Comparison of ENCODE assay signal across 8 cellular contexts in the genomic region with DNA sequence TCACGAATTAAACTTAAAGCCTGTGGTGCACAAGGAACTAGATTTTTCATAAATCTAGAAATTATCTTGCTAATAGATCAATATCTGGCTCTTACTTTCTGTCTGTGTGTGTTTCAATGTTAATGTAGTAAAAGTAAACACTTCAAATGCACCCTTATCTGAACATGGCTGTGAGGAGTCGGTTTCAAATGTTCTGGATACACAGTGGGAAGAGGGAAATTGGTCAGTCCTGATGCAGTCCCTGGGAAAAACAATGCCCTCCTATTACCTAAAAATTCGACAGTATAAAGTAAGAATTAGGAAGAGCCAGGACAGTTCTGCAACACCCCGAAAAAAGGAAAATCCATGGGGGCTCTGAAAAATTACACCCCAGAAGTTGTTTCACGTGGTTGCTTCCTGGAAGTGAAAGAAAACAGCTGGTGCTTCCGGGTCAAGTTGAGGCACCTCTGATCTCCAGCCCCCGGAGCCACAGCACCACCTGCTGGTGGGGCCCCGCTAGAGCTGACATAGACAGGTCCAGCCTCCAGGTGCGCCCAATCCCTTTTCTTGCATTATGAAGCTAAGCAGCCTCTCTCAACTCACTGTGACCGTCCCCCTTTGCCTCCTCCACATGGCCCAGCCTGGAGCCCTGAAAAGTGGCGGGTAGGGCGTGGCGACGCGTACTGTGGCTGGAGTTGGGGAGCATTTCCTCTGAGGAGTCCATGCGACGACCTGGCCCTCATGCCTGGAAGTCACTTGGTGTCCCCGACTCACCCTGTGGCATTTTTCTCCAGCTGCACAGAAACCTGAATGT. TPM values are rescaled to one million over a fixed set of nuclear protein-coding genes. Genes with fewer than 3 reads are reported as not detected.
DNase-seq lines count a peak whose midpoint lies in the region; ATAC-seq, FAIRE-seq and TF ChIP-seq lines count a peak whose summit lies in the region.

No MANE protein-coding gene starts in this region.

- POLR2A ChIA-PET in MCF 10A (lab: Yijun Ruan, JAX) = no interaction called here
- POLR2A ChIA-PET in K562 (lab: Yijun Ruan, JAX) = interaction anchor here (0.6 kb wide), 1 partner anchor 65 kb away, joined by 3 read pairs; no protein-coding TSS in a partner anchor

- H3K4me2 ChIP-seq in OCI-LY3 (ENCODE audit: low read length) (peak overlapping the region; percentile 33), K562 (ENCODE audit: insufficient read depth, low read length) (no peak overlapping the region)

- no peak for TF ChIP-seq POLR2A in breast epithelium (IDR thresholded peaks at IDR 0.05)
- no peak for TF ChIP-seq POLR2A in K562 (conservative IDR thresholded peaks at IDR 0.05)
- TF ChIP-seq POLR2A in prostate gland (IDR thresholded peaks at IDR 0.05) = no peak

- in situ Hi-C loops in K562 (cut with MboI) = no loop called here

- TF ChIP-seq RAD21 in K562 (CRISPR knock-in tag; conservative IDR thresholded peaks at IDR 0.05 in 1 of 2, IDR thresholded peaks at IDR 0.05 in 1 of 2) = peak in 1 of 2 experiments; percentile 57; a peak in 2 of 4 replicates

- no peak for FAIRE-seq in K562 (lab: Jason Lieb, UNC)

- no peak overlapping the region for H3K9ac ChIP-seq in OCI-LY3 (ENCODE audit: low read length)
- H3K9ac ChIP-seq in K562 (ENCODE audit: insufficient read depth in 1 of 2, low read depth in 2 of 2, low read length in 2 of 2) = no peak overlapping the region

- H3K27ac ChIP-seq in breast epithelium (no peak overlapping the region), OCI-LY3 (ENCODE audit: low read length) (no peak overlapping the region), K562 (ENCODE audit: extremely low read depth, low read depth, low read length) (no peak overlapping the region), prostate gland (no peak overlapping the region)

- 33% methylated on average over 18 of the region's 18 CpGs for WGBS in K562 (ENCODE audit: insufficient coverage, low coverage, missing lambda C conversion rate)
- 50% methylated on average over 18 of the region's 18 CpGs for WGBS in prostate gland

- peak overlapping the region; percentile 78 for H2AFZ ChIP-seq in OCI-LY3 (ENCODE audit: low read depth, low read length)
- peak overlapping the region; percentile 46; the same call in 1 of the 2 replicates for H2AFZ ChIP-seq in K562 (ENCODE audit: low read depth, low read length)

- H3K36me3 ChIP-seq in breast epithelium = no peaks in the 10 kb centered on the region
- no peaks in the 10 kb centered on the region for H3K36me3 ChIP-seq in OCI-LY3 (replicated peaks; ENCODE audit: low read depth, low read length)
- no peaks in the 10 kb centered on the region for H3K36me3 ChIP-seq in K562 (ENCODE audit: control insufficient read depth, insufficient read depth, low read length)
- H3K36me3 ChIP-seq in prostate gland = no peaks in the 10 kb centered on the region

- no peaks in the 10 kb centered on the region for H3K79me2 ChIP-seq in OCI-LY3 (ENCODE audit: low read length)
- no peaks in the 10 kb centered on the region for H3K79me2 ChIP-seq in K562 (ENCODE audit: control insufficient read depth, insufficient read depth, low read length)

- H3K27ac Mint-ChIP-seq in MCF 10A (ENCODE audit: low read depth, unreplicated experiment) = no peak overlapping the region

- peak; percentile 40 for TF ChIP-seq CTCF in MCF 10A (IDR thresholded peaks at IDR 0.05; ENCODE audit: unreplicated experiment)
- TF ChIP-seq CTCF in breast epithelium (IDR thresholded peaks at IDR 0.05) = peak in 1 of 3 donors; percentile 20
- peak; percentile 87 for TF ChIP-seq CTCF in OCI-LY3 (IDR thresholded peaks at IDR 0.05; ENCODE audit: low read depth, low read length)
- peak; percentile 73 to 92 (median 81) for TF ChIP-seq CTCF in K562 (IDR thresholded peaks at IDR 0.05 in 2 of 3, conservative IDR thresholded peaks at IDR 0.05 in 1 of 3; ENCODE audit: insufficient read depth in 2 of 3, low read depth in 1 of 3, low read length in 3 of 3)
- TF ChIP-seq CTCF in prostate gland (IDR thresholded peaks at IDR 0.05) = peak; percentile 13 to 56 (median 44)
- no peak for TF ChIP-seq CTCF in omental fat pad (IDR thresholded peaks at IDR 0.05)

- no peaks in the 10 kb centered on the region for H3K36me3 Mint-ChIP-seq in MCF 10A (ENCODE audit: insufficient read depth, unreplicated experiment)

- DNase-seq in MCF 10A (ENCODE audit: unreplicated experiment) (peak; percentile 59), breast epithelium (ENCODE audit: low spot score in 2 of 2) (no peak), K562 (ENCODE audit: extremely low read depth in 1 of 4, low spot score in 3 of 4) (peak; percentile 52 to 65 (median 62)), prostate gland (ENCODE audit: low spot score) (no peak), omental fat pad (ENCODE audit: low spot score) (no peak)

- H4K20me1 ChIP-seq in OCI-LY3 (ENCODE audit: insufficient read depth, low read length) = no peaks in the 10 kb centered on the region
- no peaks in the 10 kb centered on the region for H4K20me1 ChIP-seq in K562 (replicated peaks; ENCODE audit: control insufficient read depth, insufficient read depth, low read length)

- ATAC-seq in K562 (peak; percentile 93), omental fat pad (ENCODE audit: low FRiP score) (no peak), HG03095 (IDR thresholded peaks at IDR 0.05; ENCODE audit: unreplicated experiment) (no peak), HG02642 (IDR thresholded peaks at IDR 0.05; ENCODE audit: poor library complexity, unreplicated experiment) (no peak)

- intact Hi-C loops in MCF 10A (cut with micrococcal nuclease) (no loop called here), breast epithelium (cut with DNase I; ENCODE audit: low total_unique reads) (no loop called here), K562 (cut with micrococcal nuclease) (no loop called here), prostate gland (cut with DNase I) (no loop called here)

- no peak overlapping the region for H3K4me3 Mint-ChIP-seq in MCF 10A (ENCODE audit: unreplicated experiment)

- CTCF ChIA-PET in MCF 10A (lab: Yijun Ruan, JAX) = interaction anchor here (0.8 to 1.5 kb wide), 3 partner anchors 28 to 91 kb away, joined by 3 to 6 read pairs (median 4); no protein-coding TSS in a partner anchor
- CTCF ChIA-PET in K562 (lab: Yijun Ruan, JAX; ENCODE audit: low intra/inter-chr PET ratio) = no interaction called here

- TF ChIP-seq EP300 in K562 (IDR thresholded peaks at IDR 0.05; ENCODE audit: low read length) = no peak

- peaks cover 7% of the 10 kb centered on the region for H3K9me3 Mint-ChIP-seq in MCF 10A (ENCODE audit: unreplicated experiment)

- H3K27me3 ChIP-seq in breast epithelium (no peaks in the 10 kb centered on the region), OCI-LY3 (ENCODE audit: low read depth, low read length) (peaks cover 51% of the 10 kb centered on the region), K562 (ENCODE audit: control insufficient read depth in 2 of 2, insufficient read depth in 2 of 2, low read length in 2 of 2) (peaks cover 0 to 17% of the 10 kb centered on the region in 2 experiments; a peak in 1 of 5 replicates), prostate gland (replicated peaks; ENCODE audit: insufficient read depth) (no peaks in the 10 kb centered on the region)

- no peak overlapping the region for H3K4me3 ChIP-seq in breast epithelium
- peak overlapping the region; percentile 41 for H3K4me3 ChIP-seq in OCI-LY3 (ENCODE audit: low read length)
- no peak overlapping the region for H3K4me3 ChIP-seq in K562
- H3K4me3 ChIP-seq in prostate gland = no peak overlapping the region

- H3K9me3 ChIP-seq in breast epithelium = peaks cover 0 to 6% of the 10 kb centered on the region in 2 donors
- peaks cover 1% of the 10 kb centered on the region; the same call in 1 of the 2 replicates for H3K9me3 ChIP-seq in OCI-LY3 (ENCODE audit: insufficient read depth, low read length)
- H3K9me3 ChIP-seq in K562 (replicated peaks; ENCODE audit: control insufficient read depth, insufficient read depth, low read depth, low read length) = no peaks in the 10 kb centered on the region
- no peaks in the 10 kb centered on the region for H3K9me3 ChIP-seq in prostate gland

- BruUV-seq in MCF 10A (replicated peaks; lab: Mats Ljungman, UMichigan) (no TSS peak), K562 (replicated peaks; lab: Mats Ljungman, UMichigan) (no TSS peak)

- H3K4me1 Mint-ChIP-seq in MCF 10A (ENCODE audit: insufficient read depth, unreplicated experiment) = no peaks in the 10 kb centered on the region

- peaks cover 45% of the 10 kb centered on the region for H3K27me3 Mint-ChIP-seq in MCF 10A (ENCODE audit: insufficient read depth, unreplicated experiment)

- H3K4me1 ChIP-seq in breast epithelium = no peaks in the 10 kb centered on the region
- no peaks in the 10 kb centered on the region for H3K4me1 ChIP-seq in OCI-LY3 (ENCODE audit: low read length)
- H3K4me1 ChIP-seq in K562 (replicated peaks in 1 of 2; ENCODE audit: control insufficient read depth in 2 of 2, insufficient read depth in 2 of 2, low read length in 2 of 2) = no peaks in the 10 kb centered on the region
- no peaks in the 10 kb centered on the region for H3K4me1 ChIP-seq in prostate gland (replicated peaks)

- H3K9me1 ChIP-seq in K562 (ENCODE audit: control insufficient read depth, insufficient read depth, low read length) = no peaks in the 10 kb centered on the region

RNA-seq across cellular contexts. Expression of a gene that starts 8.3 kb away (rescaled TPM):
- total RNA-seq in MCF 10A (2022) (not detected in 2 replicates), breast epithelium (under 1 TPM in 1 of 3 donors, not detected in 2; 0.16 TPM), K562 (2014; rRNA removed) (not detected in 2 replicates), K562 (2014; rRNA removed; fragmentation: Illumina TruSeq; extraction: Trizol) (not detected in 2 replicates), K562 (2015; rRNA removed; fragmentation: Illumina TruSeq; extraction: Trizol) (not detected in 2 replicates), K562 (2021) (not detected in 2 replicates), prostate gland (10 to 100 TPM in 1 of 2 donors, under 1 TPM in 1; 0.18 to 70.5 TPM), omental fat pad (not detected)
- total RNA-seq in K562 (2011; cell fraction: chromatin; rRNA removed; ENCODE audit: low replicate concordance) = not detected in 2 replicates
- total RNA-seq in K562 (2011; cell fraction: nucleolus; rRNA removed) = not detected in 2 replicates
- not detected in 2 replicates for total RNA-seq in K562 (2011; cell fraction: nucleoplasm; rRNA removed)
- polyA plus RNA-seq in K562 (2011; rRNA removed) (not detected in 2 replicates), K562 (2014; fragmentation: Illumina TruSeq; extraction: Trizol) (not detected in 2 replicates), K562 (2014; fragmentation: Nextera tagmentation; extraction: Ambion mirVana) (not detected), K562 (2014; rRNA removed) (not detected in 2 replicates)
- not detected in 2 replicates for polyA plus RNA-seq in K562 (2011; cell fraction: cytosol; rRNA removed)
- polyA plus RNA-seq in K562 (2011; cell fraction: nucleus; rRNA removed) = not detected in 2 replicates
- polyA plus RNA-seq in K562 (2012) = not detected in 2 replicates
- not detected in 2 replicates for polyA minus RNA-seq in K562 (2011; rRNA and poly(A)+ RNA removed)
- not detected in 2 replicates for polyA minus RNA-seq in K562 (2011; cell fraction: cytosol; rRNA and poly(A)+ RNA removed)
- not detected in 2 replicates for polyA minus RNA-seq in K562 (2011; cell fraction: nucleus; rRNA and poly(A)+ RNA removed)

RNA-seq across cellular contexts. Expression of a gene that starts 22.6 kb away (rescaled TPM):
- total RNA-seq in MCF 10A (2022) (not detected in 2 replicates), breast epithelium (1 to 10 TPM in 1 of 3 donors, not detected in 2; 1.8 TPM), K562 (2014; rRNA removed) (not detected in 2 replicates), K562 (2014; rRNA removed; fragmentation: Illumina TruSeq; extraction: Trizol) (not detected in 2 replicates), K562 (2015; rRNA removed; fragmentation: Illumina TruSeq; extraction: Trizol) (not detected in 2 replicates), K562 (2021) (not detected in 2 replicates), prostate gland (100 to 1,000 TPM in 1 of 2 donors, under 1 TPM in 1; 0.14 to 250 TPM), omental fat pad (not detected)
- total RNA-seq in K562 (2011; cell fraction: chromatin; rRNA removed; ENCODE audit: low replicate concordance) = not detected in 2 replicates
- not detected in 2 replicates for total RNA-seq in K562 (2011; cell fraction: nucleolus; rRNA removed)
- not detected in 2 replicates for total RNA-seq in K562 (2011; cell fraction: nucleoplasm; rRNA removed)
- polyA plus RNA-seq in K562 (2011; rRNA removed) (not detected in 2 replicates), K562 (2014; fragmentation: Illumina TruSeq; extraction: Trizol) (not detected in 2 replicates), K562 (2014; fragmentation: Nextera tagmentation; extraction: Ambion mirVana) (not detected), K562 (2014; rRNA removed) (not detected in 2 replicates)
- polyA plus RNA-seq in K562 (2011; cell fraction: cytosol; rRNA removed) = not detected in 2 replicates
- not detected in 2 replicates for polyA plus RNA-seq in K562 (2011; cell fraction: nucleus; rRNA removed)
- not detected in 2 replicates for polyA plus RNA-seq in K562 (2012)
- polyA minus RNA-seq in K562 (2011; rRNA and poly(A)+ RNA removed) = not detected in 2 replicates
- not detected in 2 replicates for polyA minus RNA-seq in K562 (2011; cell fraction: cytosol; rRNA and poly(A)+ RNA removed)
- polyA minus RNA-seq in K562 (2011; cell fraction: nucleus; rRNA and poly(A)+ RNA removed) = not detected in 2 replicates

RNA-seq across cellular contexts. Expression of a gene that starts 24.9 kb away (rescaled TPM):
- 273 and 284 TPM in 2 replicates for total RNA-seq in MCF 10A (2022)
- total RNA-seq in breast epithelium = 100 to 1,000 TPM in 2 of 3 donors, 10 to 100 TPM in 1; 30.6 to 310 (median 248) TPM
- total RNA-seq in K562 (2011; cell fraction: chromatin; rRNA removed; ENCODE audit: low replicate concordance) = not detected in 2 replicates
- not detected in 2 replicates for total RNA-seq in K562 (2011; cell fraction: nucleolus; rRNA removed)
- not detected in 2 replicates for total RNA-seq in K562 (2011; cell fraction: nucleoplasm; rRNA removed)
- not detected in 2 replicates for total RNA-seq in K562 (2014; rRNA removed)
- not detected in 2 replicates for total RNA-seq in K562 (2014; rRNA removed; fragmentation: Illumina TruSeq; extraction: Trizol)
- not detected in 2 replicates for total RNA-seq in K562 (2015; rRNA removed; fragmentation: Illumina TruSeq; extraction: Trizol)
- total RNA-seq in K562 (2021) = 0.67 and 0.78 TPM in 2 replicates
- not detected in 2 replicates for polyA plus RNA-seq in K562 (2011; rRNA removed)
- polyA plus RNA-seq in K562 (2011; cell fraction: cytosol; rRNA removed) = not detected in 2 replicates
- not detected in 2 replicates for polyA plus RNA-seq in K562 (2011; cell fraction: nucleus; rRNA removed)
- not detected in 2 replicates for polyA plus RNA-seq in K562 (2012)
- not detected in 2 replicates for polyA plus RNA-seq in K562 (2014; fragmentation: Illumina TruSeq; extraction: Trizol)
- polyA plus RNA-seq in K562 (2014; fragmentation: Nextera tagmentation; extraction: Ambion mirVana) = not detected
- not detected in 2 replicates for polyA plus RNA-seq in K562 (2014; rRNA removed)
- not detected in 2 replicates for polyA minus RNA-seq in K562 (2011; rRNA and poly(A)+ RNA removed)
- 13.5 and 21.4 TPM in 2 replicates for polyA minus RNA-seq in K562 (2011; cell fraction: cytosol; rRNA and poly(A)+ RNA removed)
- 3.8 and 5.7 TPM in 2 replicates for polyA minus RNA-seq in K562 (2011; cell fraction: nucleus; rRNA and poly(A)+ RNA removed)
- 100 to 1,000 TPM; 168 to 202 TPM for total RNA-seq in prostate gland
- total RNA-seq in omental fat pad = 100 to 1,000 TPM; 114 to 505 (median 171) TPM

RNA-seq across cellular contexts. Expression of a gene that starts 54.8 kb away (rescaled TPM):
- total RNA-seq in MCF 10A (2022) (1.0 and 2.8 TPM in 2 replicates), breast epithelium (1 to 10 TPM in 1 of 3 donors, under 1 TPM in 1, not detected in 1; 0.88 to 5.9 TPM), K562 (2014; rRNA removed) (not detected in 2 replicates), K562 (2014; rRNA removed; fragmentation: Illumina TruSeq; extraction: Trizol) (not detected in 2 replicates), K562 (2015; rRNA removed; fragmentation: Illumina TruSeq; extraction: Trizol) (not detected in 2 replicates), K562 (2021) (not detected in 2 replicates), prostate gland (1 to 10 TPM in 1 of 2 donors, not detected in 1; 1.5 TPM), omental fat pad (1 to 10 TPM in 3 of 4 donors, not detected in 1; 1.1 to 6.7 (median 4.3) TPM)
- total RNA-seq in K562 (2011; cell fraction: chromatin; rRNA removed; ENCODE audit: low replicate concordance) = not detected in 2 replicates
- total RNA-seq in K562 (2011; cell fraction: nucleolus; rRNA removed) = not detected in 2 replicates
- total RNA-seq in K562 (2011; cell fraction: nucleoplasm; rRNA removed) = not detected in 2 replicates
- polyA plus RNA-seq in K562 (2011; rRNA removed) (not detected in 2 replicates), K562 (2014; fragmentation: Illumina TruSeq; extraction: Trizol) (not detected in 2 replicates), K562 (2014; fragmentation: Nextera tagmentation; extraction: Ambion mirVana) (not detected), K562 (2014; rRNA removed) (not detected in 2 replicates)
- not detected in 2 replicates for polyA plus RNA-seq in K562 (2011; cell fraction: cytosol; rRNA removed)
- polyA plus RNA-seq in K562 (2011; cell fraction: nucleus; rRNA removed) = not detected in 2 replicates
- polyA plus RNA-seq in K562 (2012) = not detected in 2 replicates
- polyA minus RNA-seq in K562 (2011; rRNA and poly(A)+ RNA removed) = not detected in 2 replicates
- not detected in 2 replicates for polyA minus RNA-seq in K562 (2011; cell fraction: cytosol; rRNA and poly(A)+ RNA removed)
- polyA minus RNA-seq in K562 (2011; cell fraction: nucleus; rRNA and poly(A)+ RNA removed) = not detected in 2 replicates

Comparison
In these comparisons a context has a peak if more than half of its experiments do, and no peak if none do; other contexts are left out.
1. DNase-seq: peak in MCF 10A (single experiment) and K562 (4 of 4); none in breast epithelium (0 of 2), prostate gland (single experiment) and omental fat pad (single experiment).
2. CTCF ChIP-seq: peak in MCF 10A (single experiment), OCI-LY3 (single experiment), K562 (3 of 3) and prostate gland (4 of 4); none in omental fat pad (0 of 3).
3. RNA of a gene that starts 24.9 kb away (total RNA-seq): 273 to 284 TPM in MCF 10A, 30.6 to 310 TPM in breast epithelium, 114 to 505 TPM in omental fat pad and 168 to 202 TPM in prostate gland; 0.67 to 0.78 TPM in K562; every median in the first group is over 10 times any median in the second.